Comparison of ENCODE assay signal across 11 cellular contexts in the genomic region with DNA sequence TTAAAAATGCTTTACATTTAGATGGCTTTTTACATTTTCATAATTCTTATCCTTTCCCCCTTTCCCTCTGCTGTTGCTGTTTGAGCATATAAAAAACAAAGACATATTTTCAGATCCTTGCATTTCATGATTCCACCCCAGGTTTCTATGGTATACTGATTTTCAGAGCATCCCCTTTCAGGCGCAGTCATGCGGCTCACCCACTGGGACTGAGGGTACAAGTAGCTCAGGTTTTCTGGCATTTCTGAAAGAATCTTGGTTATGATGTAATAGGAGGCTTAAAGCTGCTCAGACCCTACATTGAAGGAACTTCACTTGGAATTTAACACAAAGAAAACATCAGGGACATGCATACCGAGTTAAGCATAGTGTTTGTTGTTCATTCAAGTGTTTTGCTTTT.
"Had no signal": no experiment of that assay in that cellular context is flagged by ENCODE, and none has a peak within 500 bp of the region (broad histone marks: within the 10 kb centered on the region; RNA-seq: fewer than 3 reads in every experiment).

No MANE protein-coding gene starts in this region.

- DNase-seq: GM23248, GOT3, H7, H9, HCEC 1CT, HFFc6 had no signal

- ATAC-seq: GM23338, HCT116 had no signal

- FAIRE-seq: H1, H54 had no signal

- H3K4me3 ChIP-seq: GM23248, GM23338, HAP-1 had no signal

- H3K9me3 ChIP-seq: HAP-1 had no signal

- H3K4me2 ChIP-seq: GM23338 had no signal

- H3K27ac ChIP-seq: GM23248 had no signal

- H3K4me1 ChIP-seq: HAP-1 had no signal

- H3K36me3 ChIP-seq: HAP-1 had no signal
